ENCODE assay signal across 12 cellular contexts in the genomic region with DNA sequence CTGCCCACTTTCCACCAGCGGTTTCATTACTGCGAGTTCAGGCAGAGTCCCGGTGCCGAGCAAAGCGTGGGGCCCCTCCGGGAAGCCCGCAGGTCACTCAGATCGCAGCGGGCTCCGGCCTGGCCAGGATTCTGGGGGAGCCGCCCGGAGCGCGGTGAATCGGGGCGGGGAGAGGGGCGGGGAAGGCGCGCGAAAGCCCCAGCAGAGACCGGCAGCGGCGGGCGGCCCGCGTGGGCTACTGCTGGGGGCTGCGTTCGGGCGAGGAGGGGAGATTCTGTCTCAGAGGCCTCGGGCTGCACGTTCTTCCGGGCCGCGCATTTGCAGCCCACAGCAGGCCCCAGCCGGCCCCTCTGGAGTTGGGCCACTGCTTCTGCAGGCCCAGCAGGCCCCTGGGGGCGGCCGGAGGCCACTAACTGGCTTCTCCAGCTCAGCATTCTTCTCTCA.
DNase-seq lines count a peak whose midpoint lies in the region; ATAC-seq and TF ChIP-seq lines count a peak whose summit lies in the region.
"Had no signal": no experiment of that assay in that cellular context is flagged by ENCODE, and none has a peak within 500 bp of the region (broad histone marks: within the 10 kb centered on the region; RNA-seq: fewer than 3 reads in every experiment).

No MANE protein-coding gene starts in this region.

- H3K9me3 Mint-ChIP-seq in progenitor cell of endocrine pancreas (ENCODE audit: low read depth) = no peaks in the 10 kb centered on the region
- H3K9me3 Mint-ChIP-seq in activated T-helper 17 cell treated with anti-CD3 and anti-CD28 coated beads, Interleukin-2, amount 50 U/mL, for 72 hours = no peaks in the 10 kb centered on the region
- H3K9me3 Mint-ChIP-seq: natural killer cell had no signal

- TF ChIP-seq CTCF in astrocyte of the spinal cord (IDR thresholded peaks at IDR 0.05; ENCODE audit: low read depth, low read length) = no peak
- no peak for TF ChIP-seq CTCF in hepatocyte (IDR thresholded peaks at IDR 0.05; ENCODE audit: poor library complexity)
- no peak for TF ChIP-seq CTCF in progenitor cell of endocrine pancreas (IDR thresholded peaks at IDR 0.05; ENCODE audit: unreplicated experiment)

- peaks cover 6% of the 10 kb centered on the region for H3K36me3 Mint-ChIP-seq in progenitor cell of endocrine pancreas (ENCODE audit: insufficient read depth)
- no peaks in the 10 kb centered on the region for H3K36me3 Mint-ChIP-seq in activated T-helper 17 cell treated with anti-CD3 and anti-CD28 coated beads, Interleukin-2, amount 50 U/mL, for 72 hours (ENCODE audit: low read depth)
- H3K36me3 Mint-ChIP-seq: natural killer cell had no signal

- H3K4me3 ChIP-seq in BLaER1 treated with 17β-estradiol and CSF1 and Interleukin-3, amounts not matched to agents 10 nM and 100 nM = peak overlapping the region; percentile 22 to 62 (median 44); a peak in 19 of 20 replicates
- H3K4me3 ChIP-seq in astrocyte of the spinal cord (ENCODE audit: low read depth, low read length) (peak overlapping the region; percentile 4), hepatocyte (no peak overlapping the region)
- H3K4me3 ChIP-seq: PC-9 had no signal

- no peaks in the 10 kb centered on the region for H3K27me3 ChIP-seq in BLaER1 treated with 17β-estradiol and CSF1 and Interleukin-3, amounts not matched to agents 10 nM and 100 nM
- no peaks in the 10 kb centered on the region for H3K27me3 ChIP-seq in hepatocyte

- peak overlapping the region; percentile 79 to 94 (median 83) for H3K4me2 ChIP-seq in BLaER1 treated with 17β-estradiol and CSF1 and Interleukin-3, amounts not matched to agents 10 nM and 100 nM
- H3K4me2 ChIP-seq in hepatocyte = peak overlapping the region; percentile 70
- H3K4me2 ChIP-seq: PC-9 had no signal

- peaks cover 30 to 92% (median 73%) of the 10 kb centered on the region in 10 experiments for H3K4me1 ChIP-seq in BLaER1 treated with 17β-estradiol and CSF1 and Interleukin-3, amounts not matched to agents 10 nM and 100 nM
- peaks cover 8% of the 10 kb centered on the region for H3K4me1 ChIP-seq in hepatocyte (ENCODE audit: insufficient read depth)

- WGBS in hepatocyte (ENCODE audit: low lambda C conversion rate, missing lambda C conversion rate) = 50% methylated on average over 15 of the region's 37 CpGs

- no peaks in the 10 kb centered on the region for H3K36me3 ChIP-seq in BLaER1 treated with 17β-estradiol and CSF1 and Interleukin-3, amounts not matched to agents 10 nM and 100 nM
- no peaks in the 10 kb centered on the region for H3K36me3 ChIP-seq in hepatocyte (replicated peaks; ENCODE audit: insufficient read depth, low read depth)

- peaks cover 0 to 5% (median 0%) of the 10 kb centered on the region in 11 experiments; a peak in 1 of 22 replicates for H3K9me3 ChIP-seq in BLaER1 treated with 17β-estradiol and CSF1 and Interleukin-3, amounts not matched to agents 10 nM and 100 nM (replicated peaks in 1 of 11)
- no peaks in the 10 kb centered on the region for H3K9me3 ChIP-seq in hepatocyte (ENCODE audit: low read depth)

- peaks cover 8% of the 10 kb centered on the region for H3K4me1 Mint-ChIP-seq in progenitor cell of endocrine pancreas (ENCODE audit: low read depth)
- no peaks in the 10 kb centered on the region for H3K4me1 Mint-ChIP-seq in activated T-helper 17 cell treated with anti-CD3 and anti-CD28 coated beads, Interleukin-2, amount 50 U/mL, for 72 hours

- H3K4me3 Mint-ChIP-seq in progenitor cell of endocrine pancreas (ENCODE audit: low read depth) = no peak overlapping the region
- H3K4me3 Mint-ChIP-seq in activated T-helper 17 cell treated with anti-CD3 and anti-CD28 coated beads, Interleukin-2, amount 50 U/mL, for 72 hours = no peak overlapping the region

- no peaks in the 10 kb centered on the region for H3K79me2 ChIP-seq in hepatocyte

- no peak for ATAC-seq in GM19351 (IDR thresholded peaks at IDR 0.05; ENCODE audit: unreplicated experiment)
- no peak for ATAC-seq in activated T-helper 17 cell treated with anti-CD3 and anti-CD28 coated beads, Interleukin-2, amount 50 U/mL, for 72 hours (replicated peaks)

- peak overlapping the region; percentile 69 for H3K27ac Mint-ChIP-seq in progenitor cell of endocrine pancreas
- no peak overlapping the region for H3K27ac Mint-ChIP-seq in activated T-helper 17 cell treated with anti-CD3 and anti-CD28 coated beads, Interleukin-2, amount 50 U/mL, for 72 hours
- H3K27ac Mint-ChIP-seq: natural killer cell had no signal

- no peak for DNase-seq in astrocyte of the spinal cord (ENCODE audit: low read depth, low spot score)
- no peak for DNase-seq in hepatocyte (ENCODE audit: low spot score)
- no peak for DNase-seq in progenitor cell of endocrine pancreas (ENCODE audit: low spot score, unreplicated experiment)
- no peak for DNase-seq in NOMO-1 treated with dmso at 0.1 percent for 144 hours (lab: John Stamatoyannopoulos, UW; ENCODE audit: unreplicated experiment)
- DNase-seq in DMS153 (lab: John Stamatoyannopoulos, UW) = no peak
- DNase-seq: activated naive CD4-positive, alpha-beta T cell; MM.1S; natural killer cell; PC-9 had no signal

- in situ Hi-C loops in astrocyte of the spinal cord (cut with HindIII; ENCODE audit: low sequenced_read_pairs) = no loop called here

- H2AFZ ChIP-seq in hepatocyte = peak overlapping the region; percentile 52
- H2AFZ ChIP-seq: PC-9 had no signal

- H3K9me2 ChIP-seq in hepatocyte (replicated peaks; ENCODE audit: insufficient read depth) = no peaks in the 10 kb centered on the region

- H3K27me3 Mint-ChIP-seq in progenitor cell of endocrine pancreas = peaks cover 3% of the 10 kb centered on the region
- H3K27me3 Mint-ChIP-seq in activated T-helper 17 cell treated with anti-CD3 and anti-CD28 coated beads, Interleukin-2, amount 50 U/mL, for 72 hours = peaks cover 12% of the 10 kb centered on the region

- peak overlapping the region; percentile 66 to 83 (median 81) for H3K9ac ChIP-seq in BLaER1 treated with 17β-estradiol and CSF1 and Interleukin-3, amounts not matched to agents 10 nM and 100 nM

- peak overlapping the region; percentile 50 to 83 (median 77); a peak in 21 of 22 replicates for H3K27ac ChIP-seq in BLaER1 treated with 17β-estradiol and CSF1 and Interleukin-3, amounts not matched to agents 10 nM and 100 nM
- no peak overlapping the region for H3K27ac ChIP-seq in hepatocyte
- H3K27ac ChIP-seq: PC-9 had no signal

- H4K20me1 ChIP-seq in BLaER1 treated with 17β-estradiol and CSF1 and Interleukin-3, amounts not matched to agents 10 nM and 100 nM = no peaks in the 10 kb centered on the region
- no peaks in the 10 kb centered on the region for H4K20me1 ChIP-seq in hepatocyte (ENCODE audit: insufficient read depth, poor library complexity, severe bottlenecking)
